9 cellular contexts compared by ENCODE assay signal in genomic region chrX:133670394-133670793, GRCh38.
DNase-seq lines count a peak whose midpoint lies in the region; ATAC-seq and TF ChIP-seq lines count a peak whose summit lies in the region.
"Had no signal": no experiment of that assay in that cellular context is flagged by ENCODE, and none has a peak within 500 bp of the region (broad histone marks: within the 10 kb centered on the region; RNA-seq: fewer than 3 reads in every experiment).

No MANE protein-coding gene starts in this region.

- WGBS in adrenal gland, 4 donors, result 0 to 3% (median 1%) methylated on average over 4 of the region's 4 CpGs
- WGBS in thyroid gland, 2 donors, result 1 to 2% methylated on average over 4 of the region's 4 CpGs

- H3K27me3 Mint-ChIP-seq in activated CD4-positive, alpha-beta T cell treated with anti-CD3 and anti-CD28 coated beads for 36 hours, result no peaks in the 10 kb centered on the region

- CTCF ChIA-PET in activated CD4-positive, alpha-beta T cell treated with anti-CD3 and anti-CD28 coated beads for 36 hours (lab: Charles Lee), result interaction anchor here (0.6 to 2.0 kb wide), 7 partner anchors 9 to 1039 kb away, joined by 3 to 14 read pairs (median 3); no protein-coding TSS in a partner anchor

- H3K27ac Mint-ChIP-seq in activated CD4-positive, alpha-beta T cell treated with anti-CD3 and anti-CD28 coated beads for 36 hours, result no peak overlapping the region

- no peaks in the 10 kb centered on the region for H3K36me3 Mint-ChIP-seq in activated CD4-positive, alpha-beta T cell treated with anti-CD3 and anti-CD28 coated beads for 36 hours (ENCODE audit: low read depth)

- DNase-seq in ELR (ENCODE audit: low read depth) (peak; percentile 3), LoVo (ENCODE audit: low spot score) (peak; percentile 21), adrenal gland (peak in 3 of 7 donors; percentile 20 to 29 (median 24)), iPS-NIHi11 (ENCODE audit: low spot score) (peak; percentile 38), thyroid gland (no peak), UCSD-AML1 (lab: John Stamatoyannopoulos, UW; ENCODE audit: unreplicated experiment) (no peak)
- no peak for DNase-seq in activated CD4-positive, alpha-beta T cell treated with anti-CD3 and anti-CD28 coated beads for 36 hours

- no peaks in the 10 kb centered on the region for H3K4me1 Mint-ChIP-seq in activated CD4-positive, alpha-beta T cell treated with anti-CD3 and anti-CD28 coated beads for 36 hours

- no peaks in the 10 kb centered on the region for H3K4me1 ChIP-seq in adrenal gland (replicated peaks in 1 of 2)
- H3K4me1 ChIP-seq in thyroid gland, result no peaks in the 10 kb centered on the region

- H3K27me3 ChIP-seq in adrenal gland (peaks cover 15% of the 10 kb centered on the region), thyroid gland (no peaks in the 10 kb centered on the region)
- H3K27me3 ChIP-seq: SJSA1 had no signal

- H3K4me3 ChIP-seq in adrenal gland (no peak overlapping the region), thyroid gland (replicated peaks in 1 of 3) (no peak overlapping the region)
- H3K4me3 ChIP-seq: SJSA1 had no signal

- peak; percentile 53 to 77 (median 72) for TF ChIP-seq CTCF in adrenal gland (IDR thresholded peaks at IDR 0.05)
- peak; percentile 39 to 78 (median 60) for TF ChIP-seq CTCF in thyroid gland (IDR thresholded peaks at IDR 0.05)

- TF ChIP-seq POLR2A in adrenal gland (IDR thresholded peaks at IDR 0.05), result no peak
- no peak for TF ChIP-seq POLR2A in thyroid gland (IDR thresholded peaks at IDR 0.05)

- intact Hi-C loops in adrenal gland (cut with DNase I) (loop anchor here in 1 of 2 donors (10.0 kb wide), 2 partner anchors 336 to 696 kb away; no protein-coding TSS in a partner anchor), thyroid gland (cut with DNase I) (loop anchor here (5.0 to 10.0 kb wide), 2 partner anchors 336 to 668 kb away; no protein-coding TSS in a partner anchor)
- intact Hi-C loops in activated CD4-positive, alpha-beta T cell treated with anti-CD3 and anti-CD28 coated beads for 36 hours (cut with DNase I, micrococcal nuclease), result loop anchor here (1.0 to 10.0 kb wide), 6 partner anchors 336 to 1033 kb away; no protein-coding TSS in a partner anchor

- no peaks in the 10 kb centered on the region for H3K9me3 ChIP-seq in adrenal gland (replicated peaks in 1 of 3)
- H3K9me3 ChIP-seq in thyroid gland, result no peaks in the 10 kb centered on the region
- H3K9me3 ChIP-seq: SJSA1 had no signal

- no peaks in the 10 kb centered on the region for H3K36me3 ChIP-seq in adrenal gland (replicated peaks in 1 of 2)
- no peaks in the 10 kb centered on the region for H3K36me3 ChIP-seq in thyroid gland
- H3K36me3 ChIP-seq: SJSA1 had no signal

- no peak for ATAC-seq in activated CD4-positive, alpha-beta T cell treated with anti-CD3 and anti-CD28 coated beads for 36 hours
- no peak for ATAC-seq in HG03280 (IDR thresholded peaks at IDR 0.05; ENCODE audit: unreplicated experiment)

- H3K27ac ChIP-seq in adrenal gland, result no peak overlapping the region
- H3K27ac ChIP-seq in thyroid gland, result no peak overlapping the region
- H3K27ac ChIP-seq: SJSA1 had no signal

- H3K9me3 Mint-ChIP-seq in activated CD4-positive, alpha-beta T cell treated with anti-CD3 and anti-CD28 coated beads for 36 hours (ENCODE audit: low read depth), result no peaks in the 10 kb centered on the region

- POLR2A ChIA-PET in activated CD4-positive, alpha-beta T cell treated with anti-CD3 and anti-CD28 coated beads for 36 hours (lab: Charles Lee), result no interaction called here

- no peak overlapping the region for H3K4me3 Mint-ChIP-seq in activated CD4-positive, alpha-beta T cell treated with anti-CD3 and anti-CD28 coated beads for 36 hours

Comparison
In these comparisons a context has a peak if more than half of its experiments do, and no peak if none do; other contexts are left out.
1. DNase-seq: peak in ELR (single experiment), LoVo (single experiment) and iPS-NIHi11 (single experiment); none in thyroid gland (0 of 2), UCSD-AML1 (single experiment) and activated CD4-positive, alpha-beta T cell treated with anti-CD3 and anti-CD28 coated beads for 36 hours (single experiment).